In genomic region chr18:76679259-76679658, GRCh38 we compare ENCODE assay signal across 15 cellular contexts.
DNase-seq lines count a peak whose midpoint lies in the region; ATAC-seq, FAIRE-seq and TF ChIP-seq lines count a peak whose summit lies in the region.
"Had no signal": no experiment of that assay in that cellular context is flagged by ENCODE, and none has a peak within 500 bp of the region (broad histone marks: within the 10 kb centered on the region; RNA-seq: fewer than 3 reads in every experiment).

No MANE protein-coding gene starts in this region.

- no TSS peak for BruUV-seq in GM12878 (replicated peaks; lab: Mats Ljungman, UMichigan)

- H3K9ac ChIP-seq in GM12878 (ENCODE audit: control insufficient read depth, insufficient read depth, low read length) = no peak overlapping the region

- 0 out of 3 replicates have a peak, but pooled peaks have one; percentile 27 for ATAC-seq in GM12878
- ATAC-seq in psoas muscle = no peak
- no peak for ATAC-seq in GM21515 (IDR thresholded peaks at IDR 0.05; ENCODE audit: unreplicated experiment)
- no peak for ATAC-seq in effector memory CD8-positive, alpha-beta T cell (replicated peaks)
- ATAC-seq: gastrocnemius medialis had no signal

- no peak overlapping the region for H2AFZ ChIP-seq in GM12878 (ENCODE audit: control insufficient read depth, low read depth, low read length)

- DNase-seq in H7 (peak; percentile 67), NCI-H146 (lab: John Stamatoyannopoulos, UW) (peak; percentile 86), GM12878 (ENCODE audit: low read depth, low spot score) (no peak), COLO668 (lab: John Stamatoyannopoulos, UW; ENCODE audit: unreplicated experiment) (no peak), psoas muscle (no peak)
- DNase-seq in effector memory CD8-positive, alpha-beta T cell = no peak
- DNase-seq: activated CD4-positive, alpha-beta T cell treated with anti-CD3 and anti-CD28 coated beads for 1 hour; activated T-cell treated with anti-CD3 and anti-CD28 coated beads for 4 hours; DMS79 treated with DMSO at 0.1 percent for 48 hours; gastrocnemius medialis had no signal

- POLR2A ChIA-PET in GM12878 (lab: Charles Lee) = no interaction called here

- no peak overlapping the region for H3K4me2 ChIP-seq in GM12878 (ENCODE audit: control insufficient read depth, insufficient read depth)

- peak overlapping the region in 1 of 3 experiments; percentile 10 for H3K27ac Mint-ChIP-seq in nephron
- H3K27ac Mint-ChIP-seq in effector memory CD8-positive, alpha-beta T cell = no peak overlapping the region
- H3K27ac Mint-ChIP-seq: activated naive CD8-positive, alpha-beta T cell had no signal

- FAIRE-seq in GM12878 (lab: Jason Lieb, UNC) = no peak
- FAIRE-seq: endothelial cell of umbilical vein had no signal

- in situ Hi-C loops in GM12878 (cut with MboI) = no loop called here

- H3K4me1 ChIP-seq in GM12878 (ENCODE audit: control insufficient read depth, insufficient read depth, low read length) (no peaks in the 10 kb centered on the region), psoas muscle (no peaks in the 10 kb centered on the region)
- H3K4me1 ChIP-seq: gastrocnemius medialis, Peyer's patch had no signal

- no peak overlapping the region for H3K4me3 Mint-ChIP-seq in nephron
- H3K4me3 Mint-ChIP-seq in effector memory CD8-positive, alpha-beta T cell = no peak overlapping the region
- H3K4me3 Mint-ChIP-seq: activated naive CD8-positive, alpha-beta T cell had no signal

- intact Hi-C loops in GM12878 (cut with micrococcal nuclease; ENCODE audit: unreplicated experiment) = no loop called here
- intact Hi-C loops in psoas muscle (cut with DNase I) = no loop called here

- SMC1A ChIA-PET in GM12878 (lab: Charles Lee; ENCODE audit: uncharacterized antibody, unreplicated experiment) = no interaction called here

- H3K9me3 ChIP-seq in GM12878 (replicated peaks; ENCODE audit: control insufficient read depth, insufficient read depth, low read length) = no peaks in the 10 kb centered on the region
- no peaks in the 10 kb centered on the region for H3K9me3 ChIP-seq in psoas muscle
- H3K9me3 ChIP-seq: gastrocnemius medialis, Peyer's patch had no signal

- TF ChIP-seq CTCF in GM12878 (IDR thresholded peaks at IDR 0.05 in 2 of 3, conservative IDR thresholded peaks at IDR 0.05 in 1 of 3; ENCODE audit: control insufficient read depth in 2 of 3, extremely low read depth in 1 of 3, insufficient read depth in 1 of 3, low read depth in 3 of 3, low read length in 3 of 3) (no peak), nephron (IDR thresholded peaks at IDR 0.05; ENCODE audit: unreplicated experiment in 3 of 3) (peak in 2 of 3 experiments; percentile 35 to 42), psoas muscle (IDR thresholded peaks at IDR 0.05) (no peak)

- CTCF ChIA-PET in GM12878 (lab: Yijun Ruan, JAX) = no interaction called here

- H3K36me3 ChIP-seq in H7 (replicated peaks; ENCODE audit: control insufficient read depth, insufficient read depth, low read length) (no peaks in the 10 kb centered on the region), GM12878 (ENCODE audit: control insufficient read depth in 2 of 2, insufficient read depth in 2 of 2, low read length in 1 of 2) (no peaks in the 10 kb centered on the region), psoas muscle (ENCODE audit: insufficient read depth in 1 of 2, low read depth in 1 of 2) (no peaks in the 10 kb centered on the region)
- H3K36me3 ChIP-seq: gastrocnemius medialis, Peyer's patch had no signal

- peaks cover 13% of the 10 kb centered on the region for H3K27me3 Mint-ChIP-seq in nephron (ENCODE audit: low read depth)
- H3K27me3 Mint-ChIP-seq in effector memory CD8-positive, alpha-beta T cell = peaks cover 26 to 61% of the 10 kb centered on the region in 2 donors
- H3K27me3 Mint-ChIP-seq: activated naive CD8-positive, alpha-beta T cell had no signal

- TF ChIP-seq RAD21 in GM12878 (IDR thresholded peaks at IDR 0.05; ENCODE audit: insufficient read depth, low read depth, low read length) = no peak

- H3K9me3 Mint-ChIP-seq in nephron = peaks cover 4% of the 10 kb centered on the region
- no peaks in the 10 kb centered on the region for H3K9me3 Mint-ChIP-seq in effector memory CD8-positive, alpha-beta T cell

- H3K4me3 ChIP-seq in H7 (ENCODE audit: insufficient read depth, low read depth, low read length) (no peak overlapping the region), GM12878 (no peak overlapping the region), psoas muscle (no peak overlapping the region)
- H3K4me3 ChIP-seq: gastrocnemius medialis, Peyer's patch had no signal

- 20% methylated on average over 7 of the region's 7 CpGs for WGBS in GM12878 (ENCODE audit: insufficient coverage, insufficient replicate concordance, low lambda C conversion rate, missing lambda C conversion rate)
- 69 to 74% (median 71%) methylated on average over 7 of the region's 7 CpGs for WGBS in psoas muscle, 3 donors

- TF ChIP-seq EP300 in GM12878 (IDR thresholded peaks at IDR 0.05; ENCODE audit: borderline replicate concordance in 1 of 2, control insufficient read depth in 1 of 2, low read depth in 2 of 2, low read length in 2 of 2) = no peak

- RAD21 ChIA-PET in GM12878 (lab: Charles Lee; ENCODE audit: unreplicated experiment) = no interaction called here

- H3K27me3 ChIP-seq in H7 (ENCODE audit: control insufficient read depth, insufficient read depth, low read length) (no peaks in the 10 kb centered on the region), GM12878 (replicated peaks in 1 of 2; ENCODE audit: control insufficient read depth in 2 of 2, insufficient read depth in 2 of 2, low read length in 1 of 2) (no peaks in the 10 kb centered on the region; a peak in 1 of 4 replicates), psoas muscle (ENCODE audit: insufficient read depth in 3 of 3, low read length in 2 of 3) (peaks cover 0 to 3% (median 2%) of the 10 kb centered on the region in 3 donors)
- H3K27me3 ChIP-seq: gastrocnemius medialis, Peyer's patch had no signal

- H3K79me2 ChIP-seq in GM12878 (ENCODE audit: control insufficient read depth, insufficient read depth, low read length) = no peaks in the 10 kb centered on the region

- no peak for TF ChIP-seq POLR2A in GM12878 (IDR thresholded peaks at IDR 0.05; ENCODE audit: low read depth, low read length)

- H3K36me3 Mint-ChIP-seq in nephron (ENCODE audit: low read depth) = no peaks in the 10 kb centered on the region
- no peaks in the 10 kb centered on the region for H3K36me3 Mint-ChIP-seq in effector memory CD8-positive, alpha-beta T cell (ENCODE audit: insufficient read depth)
- H3K36me3 Mint-ChIP-seq: activated naive CD8-positive, alpha-beta T cell had no signal

- H3K4me1 Mint-ChIP-seq in nephron = peaks cover 16% of the 10 kb centered on the region
- H3K4me1 Mint-ChIP-seq in effector memory CD8-positive, alpha-beta T cell (ENCODE audit: low read depth in 2 of 2) = no peaks in the 10 kb centered on the region

- no peaks in the 10 kb centered on the region for H4K20me1 ChIP-seq in GM12878 (ENCODE audit: control insufficient read depth, insufficient read depth)

- H3K27ac ChIP-seq in GM12878 (ENCODE audit: control insufficient read depth, insufficient read depth) (no peak overlapping the region), psoas muscle (no peak overlapping the region)
- H3K27ac ChIP-seq: gastrocnemius medialis, Peyer's patch had no signal

TF ChIP-seq in GM12878, 131 proteins besides CTCF, POLR2A, EP300 and RAD21:
- TF ChIP-seq TARDBP (IDR thresholded peaks at IDR 0.05; ENCODE audit: borderline replicate concordance) = no peak
- TF ChIP-seq MAX (IDR thresholded peaks at IDR 0.05; ENCODE audit: low read depth, low read length) = no peak
- TF ChIP-seq RCOR1 (conservative IDR thresholded peaks at IDR 0.05; ENCODE audit: low read depth, low read length) = no peak
- TF ChIP-seq ATF3 (IDR thresholded peaks at IDR 0.05; ENCODE audit: borderline replicate concordance, extremely low read depth, low read depth, low read length) = no peak
- TF ChIP-seq NFXL1 (IDR thresholded peaks at IDR 0.05; ENCODE audit: borderline replicate concordance) = no peak
- TF ChIP-seq NR2C1 (IDR thresholded peaks at IDR 0.05) = no peak
- no peak for TF ChIP-seq RUNX3 (IDR thresholded peaks at IDR 0.05; ENCODE audit: low read length)
- no peak for TF ChIP-seq ASH2L (IDR thresholded peaks at IDR 0.05; ENCODE audit: borderline replicate concordance, low read depth)
- TF ChIP-seq MLLT1 (IDR thresholded peaks at IDR 0.05) = no peak
- TF ChIP-seq CHD1 (IDR thresholded peaks at IDR 0.05; ENCODE audit: low read depth, low read length) = no peak
- no peak for TF ChIP-seq NR2F1 (conservative IDR thresholded peaks at IDR 0.05)
- TF ChIP-seq STAT3 (IDR thresholded peaks at IDR 0.05; ENCODE audit: low read depth, low read length) = no peak

Comparison
In these comparisons a context has a peak if more than half of its experiments do, and no peak if none do; other contexts are left out.
1. DNase-seq: peak in H7 (single experiment) and NCI-H146 (single experiment); none in GM12878 (single experiment), COLO668 (single experiment), psoas muscle (0 of 2) and effector memory CD8-positive, alpha-beta T cell (0 of 3).
2. CTCF ChIP-seq: peak in nephron (2 of 3); none in GM12878 (0 of 3) and psoas muscle (single experiment).